ENCODE assay signal across 13 cellular contexts in genomic region chr2:43748333-43748732, GRCh38.
"Had no signal": no experiment of that assay in that cellular context is flagged by ENCODE, and none has a peak within 500 bp of the region (broad histone marks: within the 10 kb centered on the region; RNA-seq: fewer than 3 reads in every experiment).

No MANE protein-coding gene starts in this region.

- H3K4me1 Mint-ChIP-seq: activated B cell treated with CpG ODN at 0.5 μM for 24 hours, natural killer cell had no signal

- H3K27me3 ChIP-seq: brain microvascular endothelial cell, left lung, right atrium auricular region, stomach had no signal

- H3K9me3 Mint-ChIP-seq: activated B cell treated with CpG ODN at 0.5 μM for 24 hours; dendritic cell treated with granulocyte-macrophage colony-stimulating factor and Interleukin-4, amounts not matched to agents 40 ng/mL and 50 ng/mL, for 4 days; effector memory CD8-positive, alpha-beta T cell; natural killer cell had no signal

- DNase-seq: activated B cell treated with CpG ODN at 0.5 μM for 24 hours; amygdala; brain microvascular endothelial cell; effector memory CD8-positive, alpha-beta T cell; left lung; natural killer cell; posterior cingulate gyrus; SIG-M5; small intestine; stomach; T-helper 2 cell had no signal

- H3K4me3 ChIP-seq: left lung, right atrium auricular region, stomach had no signal

- H3K36me3 Mint-ChIP-seq: natural killer cell had no signal

- H3K4me1 ChIP-seq: left lung had no signal

- H3K4me3 Mint-ChIP-seq: activated B cell treated with CpG ODN at 0.5 μM for 24 hours; dendritic cell treated with granulocyte-macrophage colony-stimulating factor and Interleukin-4, amounts not matched to agents 40 ng/mL and 50 ng/mL, for 4 days; effector memory CD8-positive, alpha-beta T cell; natural killer cell had no signal

- H3K27ac Mint-ChIP-seq: activated B cell treated with CpG ODN at 0.5 μM for 24 hours; dendritic cell treated with granulocyte-macrophage colony-stimulating factor and Interleukin-4, amounts not matched to agents 40 ng/mL and 50 ng/mL, for 4 days; effector memory CD8-positive, alpha-beta T cell; natural killer cell had no signal

- H3K27me3 Mint-ChIP-seq: dendritic cell treated with granulocyte-macrophage colony-stimulating factor and Interleukin-4, amounts not matched to agents 40 ng/mL and 50 ng/mL, for 4 days; effector memory CD8-positive, alpha-beta T cell had no signal

- H3K36me3 ChIP-seq: brain microvascular endothelial cell, left lung, right atrium auricular region had no signal

- H3K27ac ChIP-seq: brain microvascular endothelial cell, left lung, stomach had no signal

- H3K9me3 ChIP-seq: left lung, right atrium auricular region, stomach had no signal

- ATAC-seq: effector memory CD8-positive, alpha-beta T cell; left lung; natural killer cell had no signal
